In the genomic region with DNA sequence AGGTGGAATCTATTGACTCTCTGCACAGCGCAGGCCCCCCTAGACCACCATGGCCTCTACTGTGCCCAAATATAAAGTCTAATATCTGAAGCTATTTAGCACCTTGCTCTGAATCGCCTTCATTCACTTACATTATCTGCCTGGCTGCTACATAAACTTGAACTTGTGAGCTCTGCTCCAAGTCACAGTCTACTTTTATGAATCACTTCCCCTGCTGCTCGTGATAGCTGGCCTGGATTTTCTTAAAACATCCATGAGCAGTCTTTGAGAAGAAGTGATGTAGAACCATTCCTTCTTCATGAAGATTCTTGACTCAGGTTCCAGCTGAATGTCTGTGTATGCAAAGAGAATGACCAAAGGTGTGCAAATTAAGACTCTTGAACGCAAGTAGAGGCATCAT, we compare ENCODE assay signal across 24 cellular contexts.
A peak's percentile ranks its signal among the peaks of the same experiment; 100 is the strongest.
DNase-seq lines count a peak whose midpoint lies in the region; ATAC-seq and TF ChIP-seq lines count a peak whose summit lies in the region.
"Had no signal": no experiment of that assay in that cellular context is flagged by ENCODE, and none has a peak within 500 bp of the region (broad histone marks: within the 10 kb centered on the region; RNA-seq: fewer than 3 reads in every experiment).

No MANE protein-coding gene starts in this region.

- intact Hi-C loops in left colon (cut with DNase I, micrococcal nuclease), result no loop called here

- no peak overlapping the region for H3K4me3 ChIP-seq in AG10803 (ENCODE audit: low read length)

- DNase-seq in AG10803 (ENCODE audit: low read depth) (peak; percentile 50), NCI-H226 (peak; percentile 62), dermis blood vessel endothelial cell (peak; percentile 88), left colon (no peak), NCI-H510A (lab: John Stamatoyannopoulos, UW) (no peak), NCI-H1694 treated with DMSO at 0.1 percent for 48 hours (lab: John Stamatoyannopoulos, UW) (no peak), NCI-H2171 treated with DMSO at 0.1 percent for 48 hours (lab: John Stamatoyannopoulos, UW) (no peak), CD1c-positive myeloid dendritic cell (ENCODE audit: extremely low spot score) (no peak)
- DNase-seq: activated B cell treated with CpG ODN at 0.5 μM for 24 hours; activated CD8-positive, alpha-beta memory T cell treated with anti-CD3 and anti-CD28 coated beads for 24 hours; activated T-cell treated with anti-CD3 and anti-CD28 coated beads, Interleukin-2, amount 50 U/mL, for 72 hours; CD4-positive, alpha-beta memory T cell; DMS53; GOT3; hypothalamus; kidney glomerular epithelial cell; midbrain; NCI-H2029 treated with DMSO at 0.1 percent for 48 hours; NCI-H524 treated with DMSO at 0.1 percent for 48 hours; retina; SHP77 treated with DMSO at 0.1 percent for 48 hours; T-helper 2 cell had no signal

- ATAC-seq in left colon, result peak; percentile 34
- ATAC-seq: activated naive CD4-positive, alpha-beta T cell treated with anti-CD3 and anti-CD28 coated beads, Interleukin-2, amount 50 U/mL, for 72 hours; activated T-cell treated with anti-CD3 and anti-CD28 coated beads, Interleukin-2, amount 50 U/mL, for 72 hours; stimulated activated memory B cell treated with anti-CD40 and anti-IgM and Interleukin-4, amounts not matched to agents 10 μg/mL and 1 μg/mL and 100 μg/mL, for 72 hours had no signal

- TF ChIP-seq CTCF in AG10803 (conservative IDR thresholded peaks at IDR 0.05; ENCODE audit: low read length), result no peak

Comparison
In these comparisons a context has a peak if more than half of its experiments do, and no peak if none do; other contexts are left out.
1. DNase-seq: peak in AG10803 (single experiment), NCI-H226 (single experiment) and dermis blood vessel endothelial cell (single experiment); none in left colon (0 of 2), NCI-H510A (single experiment), NCI-H1694 treated with DMSO at 0.1 percent for 48 hours (single experiment), NCI-H2171 treated with DMSO at 0.1 percent for 48 hours (single experiment) and CD1c-positive myeloid dendritic cell (single experiment).